Comparison of ENCODE assay signal across 13 cellular contexts in the genomic region with DNA sequence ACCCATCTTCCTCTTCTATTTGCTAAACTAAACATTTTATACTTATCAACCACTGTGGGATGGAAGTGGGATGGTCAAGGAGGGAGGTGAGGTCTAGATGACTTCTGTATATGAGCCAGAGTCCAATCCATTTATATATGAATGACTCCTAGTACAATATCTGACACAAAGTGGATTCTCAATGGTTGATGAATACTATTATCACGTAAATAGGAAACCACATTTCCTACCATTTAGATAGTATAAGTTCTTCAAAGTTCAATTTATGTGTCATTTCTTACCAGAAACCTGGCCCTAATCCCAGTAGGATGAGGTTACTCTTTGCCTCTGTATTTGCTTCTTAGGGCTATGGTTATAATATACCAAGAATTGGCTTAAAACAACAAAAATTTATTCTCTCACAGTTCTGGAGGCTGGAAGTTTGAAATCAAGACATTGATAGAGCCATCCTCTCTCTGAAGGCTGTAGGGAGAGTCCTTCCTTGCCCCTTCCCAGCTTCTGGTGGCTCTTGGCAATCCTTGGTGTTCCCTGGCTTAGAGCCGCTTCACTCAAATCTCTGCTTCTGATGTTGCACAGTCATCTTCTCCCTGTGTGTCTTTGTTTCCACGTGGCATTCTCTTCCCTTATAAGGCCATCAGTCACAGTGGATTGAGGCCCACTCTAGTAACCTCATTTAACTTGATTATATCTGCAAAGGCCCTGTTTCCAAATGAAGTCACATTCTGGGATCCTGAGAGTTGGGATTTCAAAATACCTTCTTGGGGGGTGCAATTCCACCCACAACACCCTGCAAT. TPM values are rescaled to one million over a fixed set of nuclear protein-coding genes. Genes with fewer than 3 reads are reported as not detected.
DNase-seq lines count a peak whose midpoint lies in the region; ATAC-seq, FAIRE-seq and TF ChIP-seq lines count a peak whose summit lies in the region.
"Had no signal": no experiment of that assay in that cellular context is flagged by ENCODE, and none has a peak within 500 bp of the region (broad histone marks: within the 10 kb centered on the region; RNA-seq: fewer than 3 reads in every experiment).

No MANE protein-coding gene starts in this region.

- no peaks in the 10 kb centered on the region for H3K9me3 ChIP-seq in PC-3 (ENCODE audit: low read length)
- H3K9me3 ChIP-seq in small intestine (ENCODE audit: control insufficient read depth, low read depth) = no peaks in the 10 kb centered on the region
- no peaks in the 10 kb centered on the region for H3K9me3 ChIP-seq in trophoblast cell (ENCODE audit: insufficient read depth, low read depth, low read length)
- H3K9me3 ChIP-seq: ovary had no signal

- no peaks in the 10 kb centered on the region for H3K79me2 ChIP-seq in PC-3 (ENCODE audit: low read length)
- H3K79me2 ChIP-seq in trophoblast cell (ENCODE audit: control insufficient read depth, insufficient read depth, low read length, poor library complexity) = no peaks in the 10 kb centered on the region

- H3K4me2 ChIP-seq in PC-3 (ENCODE audit: low read length) (peak overlapping the region; percentile 52), trophoblast cell (ENCODE audit: low read length) (no peak overlapping the region)

- no peak overlapping the region for H2BK5ac ChIP-seq in trophoblast cell (ENCODE audit: low read depth, low read length, poor library complexity)

- H2BK120ac ChIP-seq in trophoblast cell (ENCODE audit: insufficient read depth, low read length, poor library complexity) = no peak overlapping the region

- CTCF ChIA-PET in PC-3 (lab: Charles Lee) = no interaction called here

- H4K91ac ChIP-seq in trophoblast cell (ENCODE audit: low read depth, low read length) = no peak overlapping the region

- POLR2A ChIA-PET in PC-3 (lab: Charles Lee; ENCODE audit: unreplicated experiment) = no interaction called here

- intact Hi-C loops in PC-3 (cut with micrococcal nuclease) = no loop called here

- no peak overlapping the region for H3K4ac ChIP-seq in trophoblast cell (ENCODE audit: low read depth, low read length)

- H3K9ac ChIP-seq in PC-3 (ENCODE audit: low read length) = no peak overlapping the region
- no peak overlapping the region for H3K9ac ChIP-seq in trophoblast cell (ENCODE audit: low read length)

- no TSS peak for BruUV-seq in PC-3 (replicated peaks; lab: Mats Ljungman, UMichigan)

- H2AFZ ChIP-seq in PC-3 (ENCODE audit: low read length) (peak overlapping the region; percentile 36; the same call in 1 of the 2 replicates), trophoblast cell (ENCODE audit: insufficient read depth, low read length, poor library complexity) (no peak overlapping the region)

- H3F3A ChIP-seq in PC-3 (ENCODE audit: low read length, unreplicated experiment) = no peaks in the 10 kb centered on the region

- H4K20me1 ChIP-seq in PC-3 (ENCODE audit: low read length) = no peaks in the 10 kb centered on the region

- H3K36me3 ChIP-seq in PC-3 (ENCODE audit: low read depth, low read length) (no peaks in the 10 kb centered on the region), small intestine (ENCODE audit: control insufficient read depth in 2 of 2, insufficient read depth in 2 of 2, low read length in 2 of 2) (no peaks in the 10 kb centered on the region), trophoblast cell (ENCODE audit: control insufficient read depth in 1 of 2, insufficient read depth in 2 of 2, low read length in 2 of 2) (no peaks in the 10 kb centered on the region)
- H3K36me3 ChIP-seq: ovary had no signal

- peak; percentile 60 for ATAC-seq in PC-3
- ATAC-seq in omental fat pad (ENCODE audit: low FRiP score) = peak; percentile 30
- ATAC-seq in HG02678 (IDR thresholded peaks at IDR 0.05; ENCODE audit: unreplicated experiment) = no peak

- H4K8ac ChIP-seq in trophoblast cell (ENCODE audit: low read depth, low read length) = no peak overlapping the region

- no peak overlapping the region for H3K23ac ChIP-seq in trophoblast cell (ENCODE audit: low read length)

- peaks cover 45% of the 10 kb centered on the region for H3K4me1 ChIP-seq in PC-3 (ENCODE audit: insufficient read depth, low read length)
- no peaks in the 10 kb centered on the region for H3K4me1 ChIP-seq in small intestine (ENCODE audit: control insufficient read depth in 2 of 2, insufficient read depth in 1 of 2, low read depth in 1 of 2, low read length in 1 of 2)
- H3K4me1 ChIP-seq in trophoblast cell (ENCODE audit: control insufficient read depth in 1 of 2, insufficient read depth in 2 of 2, low read length in 2 of 2) = peaks cover 0 to 1% of the 10 kb centered on the region in 2 experiments

- TF ChIP-seq CTCF in PC-3 (conservative IDR thresholded peaks at IDR 0.05; ENCODE audit: low read depth, low read length) (no peak), omental fat pad (IDR thresholded peaks at IDR 0.05) (no peak)

- H3K4me3 ChIP-seq in PC-3 (ENCODE audit: low read length) (no peak overlapping the region), small intestine (ENCODE audit: low read depth in 1 of 2, low read length in 2 of 2) (no peak overlapping the region), trophoblast cell (ENCODE audit: low read depth, low read length) (no peak overlapping the region)
- H3K4me3 ChIP-seq: ovary had no signal

- DNase-seq in AG08395 (ENCODE audit: low spot score) (peak; percentile 64), PC-3 (peak; percentile 78), fibroblast of gingiva (ENCODE audit: low read depth) (peak; percentile 87), omental fat pad (ENCODE audit: low spot score) (no peak), small intestine (no peak), trophoblast cell (no peak), hippocampal formation (lab: John Stamatoyannopoulos, UW) (no peak)
- DNase-seq: activated gamma-delta T cell treated with Interleukin-2 at 50 U/mL for 16 hours; CD4-positive, CD25-positive, alpha-beta regulatory T cell; NCI-H2081; stimulated activated CD8-positive, alpha-beta memory T cell treated with anti-CD3 and anti-CD28 coated beads, Interleukin-4, amount 100 ng/mL, for 48 hours had no signal

- H4K12ac ChIP-seq in trophoblast cell (ENCODE audit: low read depth, low read length) = no peak overlapping the region

- WGBS in small intestine, 3 donors = 45 to 57% (median 51%) methylated on average over 3 of the region's 3 CpGs
- no CpG with 5 or more reads among the region's 3 CpGs for WGBS in trophoblast cell (ENCODE audit: extremely low coverage, insufficient coverage, insufficient read length)

- no peaks in the 10 kb centered on the region for H3K27me3 ChIP-seq in PC-3 (ENCODE audit: low read length)
- H3K27me3 ChIP-seq in small intestine (ENCODE audit: control insufficient read depth in 2 of 2, insufficient read depth in 2 of 2, low read length in 2 of 2) = no peaks in the 10 kb centered on the region
- no peaks in the 10 kb centered on the region for H3K27me3 ChIP-seq in trophoblast cell (ENCODE audit: insufficient read depth, low read length)
- H3K27me3 ChIP-seq: ovary had no signal

- no peak overlapping the region for H3K14ac ChIP-seq in trophoblast cell (ENCODE audit: low read length)

- H3K79me1 ChIP-seq in trophoblast cell (ENCODE audit: low read length) = no peaks in the 10 kb centered on the region

- H2AK5ac ChIP-seq in trophoblast cell (ENCODE audit: low read length) = no peak overlapping the region

- H2BK12ac ChIP-seq in trophoblast cell (ENCODE audit: low read length) = no peak overlapping the region

- no peak overlapping the region for H3K18ac ChIP-seq in trophoblast cell (ENCODE audit: low read length)

- H3K9me2 ChIP-seq in PC-3 (replicated peaks; ENCODE audit: low read length) = no peaks in the 10 kb centered on the region

- H3K27ac ChIP-seq in PC-3 (ENCODE audit: low read length) = peak overlapping the region; percentile 54
- peak overlapping the region in 1 of 2 donors; percentile 61 for H3K27ac ChIP-seq in small intestine (ENCODE audit: low read depth in 1 of 2, low read length in 1 of 2)
- H3K27ac ChIP-seq in trophoblast cell (ENCODE audit: low read depth, low read length) = no peak overlapping the region

- FAIRE-seq in small intestine (lab: Jason Lieb, UNC) = no peak

RNA-seq across cellular contexts. Expression of gene RAB23, which starts 41.0 kb away (rescaled TPM):
- total RNA-seq in PC-3 (2014; rRNA removed) (8.2 and 11.2 TPM in 2 replicates), omental fat pad (10 to 100 TPM in 1 of 4 donors, 1 to 10 TPM in 3; 3.0 to 10.6 (median 7.5) TPM)
- polyA plus RNA-seq in small intestine = 1 to 10 TPM in 2 of 3 donors, under 1 TPM in 1; 0.45 to 4.2 (median 1.6) TPM
- polyA plus RNA-seq in trophoblast cell (2013) = 23.4 and 23.5 TPM in 2 replicates

RNA-seq across cellular contexts. Expression of gene PRIM2, which starts 54.3 kb away (rescaled TPM):
- total RNA-seq in PC-3 (2014; rRNA removed) (26.1 and 48.4 TPM in 2 replicates), omental fat pad (10 to 100 TPM in 1 of 4 donors, 1 to 10 TPM in 3; 5.6 to 19.5 (median 6.9) TPM)
- 1 to 10 TPM; 2.7 to 8.2 (median 3.6) TPM for polyA plus RNA-seq in small intestine
- polyA plus RNA-seq in trophoblast cell (2013) = 18.8 and 21.0 TPM in 2 replicates

Comparison
In these comparisons a context has a peak if more than half of its experiments do, and no peak if none do; other contexts are left out.
1. DNase-seq: peak in AG08395 (single experiment), PC-3 (single experiment) and fibroblast of gingiva (single experiment); none in omental fat pad (single experiment), small intestine (single experiment), trophoblast cell (0 of 2) and hippocampal formation (0 of 2).